8 cellular contexts compared by ENCODE assay signal in genomic region chr9:109918359-109919163, GRCh38.
DNase-seq lines count a peak whose midpoint lies in the region; ATAC-seq and TF ChIP-seq lines count a peak whose summit lies in the region.

No MANE protein-coding gene starts in this region.

- H2AFZ ChIP-seq in smooth muscle cell (ENCODE audit: low read depth), result no peak overlapping the region

- H3K9ac ChIP-seq in mucosa of rectum (ENCODE audit: low read depth in 1 of 2, low read length in 2 of 2) (peak overlapping the region in 1 of 2 donors; percentile 36), smooth muscle cell (ENCODE audit: low read depth) (no peak overlapping the region)

- H3K36me3 Mint-ChIP-seq in T-helper 2 cell treated with Interferon-gamma antibody and Interleukin-4, amounts not matched to agents 5 μg/mL and 100 μg/mL, for 36 hours (ENCODE audit: low read depth), result peaks cover 4% of the 10 kb centered on the region

- H3K36me3 ChIP-seq in mucosa of rectum (ENCODE audit: control insufficient read depth in 2 of 2, insufficient read depth in 2 of 2, low read length in 2 of 2), result no peaks in the 10 kb centered on the region
- no peaks in the 10 kb centered on the region for H3K36me3 ChIP-seq in smooth muscle cell (ENCODE audit: low read depth)

- ATAC-seq in GM21360 (IDR thresholded peaks at IDR 0.05; ENCODE audit: unreplicated experiment) (peak; percentile 65), HG03565 (IDR thresholded peaks at IDR 0.05; ENCODE audit: unreplicated experiment) (peak; percentile 62)

- H3K4me3 ChIP-seq in mucosa of rectum (ENCODE audit: low read length in 2 of 2) (peak overlapping the region; percentile 9 to 37), smooth muscle cell (no peak overlapping the region)

- TF ChIP-seq CTCF in smooth muscle cell (IDR thresholded peaks at IDR 0.05; ENCODE audit: borderline replicate concordance, insufficient read depth, poor library complexity, severe bottlenecking), result no peak

- peaks cover 57% of the 10 kb centered on the region for H3K4me1 Mint-ChIP-seq in T-helper 2 cell treated with Interferon-gamma antibody and Interleukin-4, amounts not matched to agents 5 μg/mL and 100 μg/mL, for 36 hours (ENCODE audit: low read depth)

- 91% methylated on average over 11 of the region's 11 CpGs for WGBS in smooth muscle cell (ENCODE audit: low lambda C conversion rate)

- no peaks in the 10 kb centered on the region for H3F3A ChIP-seq in smooth muscle cell (ENCODE audit: low read depth)

- no peaks in the 10 kb centered on the region for H3K79me2 ChIP-seq in smooth muscle cell (ENCODE audit: low read depth)

- H3K9me3 ChIP-seq in mucosa of rectum (ENCODE audit: control insufficient read depth in 2 of 2, low read length in 2 of 2), result no peaks in the 10 kb centered on the region
- no peaks in the 10 kb centered on the region for H3K9me3 ChIP-seq in smooth muscle cell (replicated peaks; ENCODE audit: low read depth)

- H3K4me1 ChIP-seq in mucosa of rectum (ENCODE audit: control insufficient read depth in 2 of 2, insufficient read depth in 2 of 2, low read length in 2 of 2) (peaks cover 8 to 22% of the 10 kb centered on the region in 2 donors), smooth muscle cell (ENCODE audit: low read depth) (no peaks in the 10 kb centered on the region)

- peak; percentile 59 for DNase-seq in DMS53 (lab: John Stamatoyannopoulos, UW)
- DNase-seq in T-helper 2 cell treated with Interferon-gamma antibody and Interleukin-4, amounts not matched to agents 5 μg/mL and 100 μg/mL, for 36 hours (ENCODE audit: low spot score), result peak; percentile 79
- no peak for DNase-seq in smooth muscle cell (lab: John Stamatoyannopoulos, UW; ENCODE audit: unreplicated experiment)
- DNase-seq in NCI-H524 treated with DMSO at 0.1 percent for 48 hours (lab: John Stamatoyannopoulos, UW), result no peak
- DNase-seq in HT-29 (ENCODE audit: low spot score), result no peak

- H3K27me3 ChIP-seq in mucosa of rectum (ENCODE audit: control insufficient read depth in 2 of 2, insufficient read depth in 2 of 2, low read length in 2 of 2), result no peaks in the 10 kb centered on the region
- no peaks in the 10 kb centered on the region for H3K27me3 ChIP-seq in smooth muscle cell (ENCODE audit: low read depth)

- H3K27me3 Mint-ChIP-seq in T-helper 2 cell treated with Interferon-gamma antibody and Interleukin-4, amounts not matched to agents 5 μg/mL and 100 μg/mL, for 36 hours (ENCODE audit: low read depth), result no peaks in the 10 kb centered on the region

- no peak overlapping the region for H3K4me2 ChIP-seq in smooth muscle cell

- peak overlapping the region; percentile 73 to 76 for H3K27ac ChIP-seq in mucosa of rectum (ENCODE audit: low read depth in 2 of 2, low read length in 2 of 2)
- H3K27ac ChIP-seq in smooth muscle cell (ENCODE audit: low read depth), result no peak overlapping the region

- peaks cover 29% of the 10 kb centered on the region for H4K20me1 ChIP-seq in smooth muscle cell (ENCODE audit: low read depth)

- H3K9me3 Mint-ChIP-seq in T-helper 2 cell treated with Interferon-gamma antibody and Interleukin-4, amounts not matched to agents 5 μg/mL and 100 μg/mL, for 36 hours, result peaks cover 2% of the 10 kb centered on the region

- peak overlapping the region; percentile 96 for H3K27ac Mint-ChIP-seq in T-helper 2 cell treated with Interferon-gamma antibody and Interleukin-4, amounts not matched to agents 5 μg/mL and 100 μg/mL, for 36 hours

- H3K4me3 Mint-ChIP-seq in T-helper 2 cell treated with Interferon-gamma antibody and Interleukin-4, amounts not matched to agents 5 μg/mL and 100 μg/mL, for 36 hours, result peak overlapping the region; percentile 76

Comparison
In these comparisons a context has a peak if more than half of its experiments do, and no peak if none do; other contexts are left out.
1. DNase-seq: peak in DMS53 (single experiment) and T-helper 2 cell treated with Interferon-gamma antibody and Interleukin-4, amounts not matched to agents 5 μg/mL and 100 μg/mL, for 36 hours (single experiment); none in smooth muscle cell (single experiment), NCI-H524 treated with DMSO at 0.1 percent for 48 hours (single experiment) and HT-29 (single experiment).